ENCODE assay signal across 7 cellular contexts in the genomic region with DNA sequence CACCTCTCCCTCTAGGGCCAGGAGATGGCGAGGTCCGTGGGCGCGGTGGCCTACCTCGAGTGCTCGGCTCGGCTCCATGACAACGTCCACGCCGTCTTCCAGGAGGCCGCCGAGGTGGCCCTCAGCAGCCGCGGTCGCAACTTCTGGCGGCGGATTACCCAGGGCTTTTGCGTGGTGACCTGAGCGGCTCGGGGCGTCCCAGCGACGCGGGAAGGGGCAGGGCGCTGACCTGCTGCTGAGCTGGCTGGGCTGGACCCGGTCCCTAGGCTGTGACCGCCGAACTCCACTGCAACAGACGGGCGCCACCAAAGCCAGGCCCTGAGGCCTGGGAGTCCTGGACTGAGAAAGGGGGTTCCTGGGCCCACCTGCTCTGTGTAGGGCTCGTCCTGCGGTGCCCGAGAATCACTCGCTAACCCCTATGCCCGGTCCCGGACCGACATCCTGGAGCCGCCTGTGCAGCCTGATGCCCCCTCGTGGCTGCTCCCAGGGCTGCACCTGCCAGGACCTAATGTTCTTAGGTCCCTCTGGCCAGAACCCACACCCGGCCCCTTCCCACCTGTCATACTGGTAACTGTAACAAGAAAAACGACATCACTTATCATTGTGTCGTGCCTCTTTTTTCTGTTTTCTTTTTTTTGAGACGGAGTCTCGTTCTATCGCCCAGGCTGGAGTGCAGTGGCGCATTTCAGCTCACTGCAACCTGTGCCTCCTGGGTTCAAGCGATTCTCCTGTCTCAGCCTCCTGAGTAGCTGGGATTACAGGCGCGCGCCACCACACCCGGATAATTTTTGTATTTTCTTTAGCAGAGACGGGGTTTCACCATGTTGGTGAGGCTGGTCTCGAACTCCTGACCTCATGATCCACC. TPM values are rescaled to one million over a fixed set of nuclear protein-coding genes. Genes with fewer than 3 reads are reported as not detected.
DNase-seq lines count a peak whose midpoint lies in the region; ATAC-seq and TF ChIP-seq lines count a peak whose summit lies in the region.

No MANE protein-coding gene starts in this region.

- H3K9me3 Mint-ChIP-seq in naive thymus-derived CD4-positive, alpha-beta T cell, result no peaks in the 10 kb centered on the region

- no peak overlapping the region for H3K27ac Mint-ChIP-seq in naive thymus-derived CD4-positive, alpha-beta T cell

- H3K4me1 ChIP-seq in naive thymus-derived CD4-positive, alpha-beta T cell (ENCODE audit: control insufficient read depth in 2 of 2, insufficient read depth in 2 of 2, low read length in 2 of 2), result no peaks in the 10 kb centered on the region

- H3K36me3 ChIP-seq in naive thymus-derived CD4-positive, alpha-beta T cell (ENCODE audit: control insufficient read depth in 2 of 3, insufficient read depth in 3 of 3, low read length in 3 of 3), result no peaks in the 10 kb centered on the region

- peaks cover 0 to 11% (median 4%) of the 10 kb centered on the region in 7 donors for H3K4me1 Mint-ChIP-seq in naive thymus-derived CD4-positive, alpha-beta T cell

- no peaks in the 10 kb centered on the region for H3K9me3 ChIP-seq in naive thymus-derived CD4-positive, alpha-beta T cell (ENCODE audit: control insufficient read depth in 2 of 3, low read length in 3 of 3)

- TF ChIP-seq CTCF in GM13977 (IDR thresholded peaks at IDR 0.05; ENCODE audit: extremely low read depth, insufficient read depth, missing control alignments), result peak; percentile 91
- peak; percentile 84 for TF ChIP-seq CTCF in epithelial cell of proximal tubule (conservative IDR thresholded peaks at IDR 0.05; ENCODE audit: low read depth, low read length)

- intact Hi-C loops in naive thymus-derived CD4-positive, alpha-beta T cell (cut with micrococcal nuclease), result loop anchor here (1.0 to 5.0 kb wide), 4 partner anchors 17 to 377 kb away; partner anchors contain the start of genes PC (in 1 of the 2) and SYT12 (in 1 of the 2)

- in situ Hi-C loops in GM13977 (cut with MboI; ENCODE audit: low pct_unique_long_range_greater_than_20kb, low sequenced_read_pairs, unreplicated experiment), result no loop called here

- CTCF ChIA-PET in naive thymus-derived CD4-positive, alpha-beta T cell (lab: Charles Lee), result interaction anchor here (1.3 to 3.4 kb wide), 4 partner anchors 11 to 375 kb away, joined by 4 to 15 read pairs (median 8); no protein-coding TSS in a partner anchor

- peak overlapping the region in 9 of 10 donors; percentile 50 to 74 (median 63) for H3K4me3 Mint-ChIP-seq in naive thymus-derived CD4-positive, alpha-beta T cell

- H3K27me3 Mint-ChIP-seq in naive thymus-derived CD4-positive, alpha-beta T cell, result peaks cover 0 to 15% (median 5%) of the 10 kb centered on the region in 5 donors

- POLR2A ChIA-PET in naive thymus-derived CD4-positive, alpha-beta T cell (lab: Charles Lee), result interaction anchor here (1.1 kb wide), 1 partner anchor 48 kb away, joined by 3 read pairs; the partner anchor contains the start of gene KDM2A

- peak; percentile 93 for ATAC-seq in naive thymus-derived CD4-positive, alpha-beta T cell
- ATAC-seq in HG03045 (IDR thresholded peaks at IDR 0.05; ENCODE audit: unreplicated experiment), result no peak

- H3K27me3 ChIP-seq in naive thymus-derived CD4-positive, alpha-beta T cell (ENCODE audit: control insufficient read depth in 2 of 2, insufficient read depth in 2 of 2, low read length in 2 of 2), result no peaks in the 10 kb centered on the region

- peak overlapping the region; percentile 24 for H3K4me3 ChIP-seq in epithelial cell of proximal tubule (ENCODE audit: low read depth, low read length)
- peak overlapping the region; percentile 43 for H3K4me3 ChIP-seq in naive thymus-derived CD4-positive, alpha-beta T cell (ENCODE audit: low read length)

- DNase-seq in GM13977 (ENCODE audit: low spot score) (peak; percentile 94), NOMO-1 (lab: John Stamatoyannopoulos, UW; ENCODE audit: unreplicated experiment in 2 of 2) (peak; percentile 39 to 44), activated T-cell treated with anti-CD3 and anti-CD28 coated beads for 1 hour (ENCODE audit: low read depth) (peak; percentile 57), epithelial cell of proximal tubule (ENCODE audit: low read depth) (no peak)
- DNase-seq in naive thymus-derived CD4-positive, alpha-beta T cell, result peak; percentile 42 to 81 (median 58)
- DNase-seq in stimulated activated CD8-positive, alpha-beta memory T cell treated with anti-CD3 and anti-CD28 coated beads, Interleukin-7, amount 100 ng/mL, for 4 hours (ENCODE audit: low read depth in 2 of 2), result peak; percentile 29 to 57

- peaks cover 0 to 4% (median 0%) of the 10 kb centered on the region in 5 donors for H3K36me3 Mint-ChIP-seq in naive thymus-derived CD4-positive, alpha-beta T cell

- no peak overlapping the region for H3K27ac ChIP-seq in naive thymus-derived CD4-positive, alpha-beta T cell (ENCODE audit: low read depth, low read length)

RNA-seq across cellular contexts. Expression of gene RHOD, which starts 15.0 kb away (rescaled TPM):
- total RNA-seq in epithelial cell of proximal tubule, result 51.4 and 86.8 TPM in 2 replicates
- under 1 TPM in 2 of 5 experiments, not detected in 3; 0.34 to 0.62 TPM for total RNA-seq in naive thymus-derived CD4-positive, alpha-beta T cell
- polyA plus RNA-seq in naive thymus-derived CD4-positive, alpha-beta T cell, result 1 to 10 TPM in 1 of 2 donors, not detected in 1; 1.3 TPM

RNA-seq across cellular contexts. Expression of gene KDM2A, which starts 47.4 kb away (rescaled TPM):
- 28.5 and 34.1 TPM in 2 replicates for total RNA-seq in epithelial cell of proximal tubule
- total RNA-seq in naive thymus-derived CD4-positive, alpha-beta T cell, result 100 to 1,000 TPM; 146 to 298 (median 233) TPM
- 10 to 100 TPM in 1 of 2 donors, 1 to 10 TPM in 1; 8.7 to 18.6 TPM for polyA plus RNA-seq in naive thymus-derived CD4-positive, alpha-beta T cell

RNA-seq across cellular contexts. Expression of gene SYT12, which starts 48.7 kb away (rescaled TPM):
- total RNA-seq in epithelial cell of proximal tubule, result 0.43 and 0.58 TPM in 2 replicates
- total RNA-seq in naive thymus-derived CD4-positive, alpha-beta T cell, result not detected
- not detected for polyA plus RNA-seq in naive thymus-derived CD4-positive, alpha-beta T cell

Comparison
In these comparisons a context has a peak if more than half of its experiments do, and no peak if none do; other contexts are left out.
1. RNA of gene RHOD, which starts 15.0 kb away (total RNA-seq): 51.4 to 86.8 TPM in epithelial cell of proximal tubule; 0.34 to 0.62 TPM in naive thymus-derived CD4-positive, alpha-beta T cell; every median in the first group is over 10 times any median in the second.